Comparison of ENCODE assay signal across 22 cellular contexts in the genomic region with DNA sequence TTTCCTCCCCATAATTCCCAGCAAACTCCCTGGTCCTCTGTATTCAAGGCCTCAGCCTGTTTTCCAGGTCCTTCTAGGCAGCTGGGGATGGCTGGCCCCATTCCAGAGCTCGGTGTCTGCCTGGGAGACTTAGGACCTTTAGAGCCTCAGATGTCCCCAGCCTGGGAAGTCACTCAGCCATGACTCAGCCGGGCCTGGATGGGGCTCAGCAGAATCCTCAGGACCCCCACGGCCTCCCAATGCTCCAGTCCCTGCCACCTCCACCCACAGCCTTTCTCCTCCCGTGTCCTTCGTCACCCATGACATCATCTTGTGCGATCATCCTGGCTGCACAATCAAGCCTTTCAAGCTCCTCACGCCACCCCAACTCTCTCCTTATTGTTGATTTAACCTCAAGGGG.
DNase-seq lines count a peak whose midpoint lies in the region; ATAC-seq and TF ChIP-seq lines count a peak whose summit lies in the region.
"Had no signal": no experiment of that assay in that cellular context is flagged by ENCODE, and none has a peak within 500 bp of the region (broad histone marks: within the 10 kb centered on the region; RNA-seq: fewer than 3 reads in every experiment).

No MANE protein-coding gene starts in this region.

- no peak overlapping the region for H3K27ac ChIP-seq in coronary artery
- H3K27ac ChIP-seq: breast epithelium, esophagus muscularis mucosa, GM23248, thyroid gland had no signal

- ATAC-seq in GM18907 (IDR thresholded peaks at IDR 0.05; ENCODE audit: unreplicated experiment) (no peak), HG02610 (IDR thresholded peaks at IDR 0.05; ENCODE audit: unreplicated experiment) (no peak)
- ATAC-seq: activated CD4-positive, CD25-positive, alpha-beta regulatory T cell treated with anti-CD3 and anti-CD28 coated beads, Interleukin-2, amount 50 U/mL, for 24 hours; activated T-helper 17 cell treated with anti-CD3 and anti-CD28 coated beads, Interleukin-2, amount 50 U/mL, for 72 hours; K562 had no signal

- H3K36me3 ChIP-seq in BE2C: no peaks in the 10 kb centered on the region
- H3K36me3 ChIP-seq: breast epithelium, esophagus muscularis mucosa, thyroid gland had no signal

- H3K9me3 Mint-ChIP-seq in progenitor cell of endocrine pancreas (ENCODE audit: low read depth): peaks cover 15% of the 10 kb centered on the region
- H3K9me3 Mint-ChIP-seq: activated T-helper 17 cell treated with anti-CD3 and anti-CD28 coated beads, Interleukin-2, amount 50 U/mL, for 72 hours had no signal

- H3K4me3 ChIP-seq in BE2C (ENCODE audit: low read depth, low read length) (no peak overlapping the region), coronary artery (no peak overlapping the region)
- H3K4me3 ChIP-seq: breast epithelium, esophagus muscularis mucosa, GM23248, K562, thyroid gland had no signal

- no peaks in the 10 kb centered on the region for H3K27me3 ChIP-seq in BE2C
- H3K27me3 ChIP-seq: breast epithelium, esophagus muscularis mucosa, thyroid gland had no signal

- DNase-seq in BE2C (peak; percentile 91), NCI-H1694 (lab: John Stamatoyannopoulos, UW) (peak; percentile 13), coronary artery (ENCODE audit: low spot score) (peak; percentile 28), myocyte (ENCODE audit: low read depth) (peak; percentile 11), progenitor cell of endocrine pancreas (ENCODE audit: low spot score, unreplicated experiment) (no peak), NCI-H2196 (lab: John Stamatoyannopoulos, UW; ENCODE audit: unreplicated experiment) (no peak)
- DNase-seq: activated CD8-positive, alpha-beta memory T cell treated with anti-CD3 and anti-CD28 coated beads for 24 hours; GM23248; MV-4-11; NCI-H2081; occipital lobe; small intestine; thyroid gland had no signal

- TF ChIP-seq CTCF in BE2C (IDR thresholded peaks at IDR 0.05; ENCODE audit: low read depth, low read length) (no peak), coronary artery (IDR thresholded peaks at IDR 0.05) (no peak), progenitor cell of endocrine pancreas (IDR thresholded peaks at IDR 0.05; ENCODE audit: unreplicated experiment) (no peak)

- H3K4me1 ChIP-seq in BE2C: peaks cover 14% of the 10 kb centered on the region
- H3K4me1 ChIP-seq: breast epithelium, Caco-2, esophagus muscularis mucosa, thyroid gland had no signal

- H3K4me3 Mint-ChIP-seq in progenitor cell of endocrine pancreas (ENCODE audit: low read depth): no peak overlapping the region
- H3K4me3 Mint-ChIP-seq: activated T-helper 17 cell treated with anti-CD3 and anti-CD28 coated beads, Interleukin-2, amount 50 U/mL, for 72 hours; mesothelial cell of epicardium had no signal

- no peaks in the 10 kb centered on the region for H3K9me3 ChIP-seq in BE2C
- H3K9me3 ChIP-seq: breast epithelium, Caco-2, thyroid gland had no signal

- H3K36me3 Mint-ChIP-seq in progenitor cell of endocrine pancreas (ENCODE audit: insufficient read depth): peaks cover 2% of the 10 kb centered on the region
- H3K36me3 Mint-ChIP-seq: mesothelial cell of epicardium had no signal

- peaks cover 10% of the 10 kb centered on the region for H3K27me3 Mint-ChIP-seq in progenitor cell of endocrine pancreas

- no peaks in the 10 kb centered on the region for H3K4me1 Mint-ChIP-seq in progenitor cell of endocrine pancreas (ENCODE audit: low read depth)
- H3K4me1 Mint-ChIP-seq: activated T-helper 17 cell treated with anti-CD3 and anti-CD28 coated beads, Interleukin-2, amount 50 U/mL, for 72 hours had no signal

- no peak overlapping the region for H3K27ac Mint-ChIP-seq in progenitor cell of endocrine pancreas
- H3K27ac Mint-ChIP-seq: activated T-helper 17 cell treated with anti-CD3 and anti-CD28 coated beads, Interleukin-2, amount 50 U/mL, for 72 hours had no signal

Comparison
In these comparisons a context has a peak if more than half of its experiments do, and no peak if none do; other contexts are left out.
1. DNase-seq: peak in BE2C (single experiment), NCI-H1694 (single experiment), coronary artery (single experiment) and myocyte (single experiment); none in progenitor cell of endocrine pancreas (single experiment) and NCI-H2196 (single experiment).